20 cellular contexts compared by ENCODE assay signal in genomic region chr1:233714631-233715217, GRCh38.
DNase-seq lines count a peak whose midpoint lies in the region; ATAC-seq and TF ChIP-seq lines count a peak whose summit lies in the region.
"Had no signal": no experiment of that assay in that cellular context is flagged by ENCODE, and none has a peak within 500 bp of the region (broad histone marks: within the 10 kb centered on the region; RNA-seq: fewer than 3 reads in every experiment).

No MANE protein-coding gene starts in this region.

- H3K4me3 ChIP-seq in mucosa of descending colon = no peak overlapping the region
- H3K4me3 ChIP-seq: GM23248, prostate gland, skin epidermis, suprapubic skin had no signal

- no peaks in the 10 kb centered on the region for H3K9me3 ChIP-seq in mucosa of descending colon
- H3K9me3 ChIP-seq: prostate gland, suprapubic skin had no signal

- H3K4me3 Mint-ChIP-seq in stimulated activated effector memory CD8-positive, alpha-beta T cell treated with anti-CD3 and anti-CD28 coated beads, Interleukin-12 subunit alpha, Interleukin-12 subunit beta, amount 100 ng/mL, for 72 hours = no peak overlapping the region
- H3K4me3 Mint-ChIP-seq: B cell, T-cell had no signal

- ATAC-seq in GM21786 (IDR thresholded peaks at IDR 0.05; ENCODE audit: unreplicated experiment) (peak; percentile 50), mucosa of descending colon (peak; percentile 33)
- ATAC-seq in stimulated activated effector memory CD8-positive, alpha-beta T cell treated with anti-CD3 and anti-CD28 coated beads, Interleukin-12 subunit alpha, Interleukin-12 subunit beta, amount 100 ng/mL, for 72 hours = no peak
- ATAC-seq: T-cell had no signal

- no peaks in the 10 kb centered on the region for H3K4me1 Mint-ChIP-seq in stimulated activated effector memory CD8-positive, alpha-beta T cell treated with anti-CD3 and anti-CD28 coated beads, Interleukin-12 subunit alpha, Interleukin-12 subunit beta, amount 100 ng/mL, for 72 hours
- H3K4me1 Mint-ChIP-seq: B cell, T-cell had no signal

- H3K4me1 ChIP-seq in mucosa of descending colon (ENCODE audit: low read depth) = peaks cover 3% of the 10 kb centered on the region
- H3K4me1 ChIP-seq: prostate gland, suprapubic skin had no signal

- no peak for TF ChIP-seq CTCF in mucosa of descending colon (IDR thresholded peaks at IDR 0.05)

- H3K36me3 ChIP-seq in mucosa of descending colon (ENCODE audit: low read depth) = no peaks in the 10 kb centered on the region
- H3K36me3 ChIP-seq: prostate gland, suprapubic skin had no signal

- H3K36me3 Mint-ChIP-seq in stimulated activated effector memory CD8-positive, alpha-beta T cell treated with anti-CD3 and anti-CD28 coated beads, Interleukin-12 subunit alpha, Interleukin-12 subunit beta, amount 100 ng/mL, for 72 hours = no peaks in the 10 kb centered on the region
- H3K36me3 Mint-ChIP-seq: T-cell had no signal

- DNase-seq in NCI-H2081 (lab: John Stamatoyannopoulos, UW) = peak; percentile 73 to 93
- DNase-seq in SHP77 treated with DMSO at 0.1 percent for 48 hours (lab: John Stamatoyannopoulos, UW) = peak; percentile 54
- peak in 1 of 3 donors; percentile 9 for DNase-seq in mucosa of descending colon
- DNase-seq in GM19240 (ENCODE audit: insufficient read length, low spot score) = no peak
- no peak for DNase-seq in SIG-M5 treated with dmso at 0.1 percent for 504 hours (lab: John Stamatoyannopoulos, UW; ENCODE audit: unreplicated experiment)
- DNase-seq in stimulated activated effector memory CD8-positive, alpha-beta T cell treated with anti-CD3 and anti-CD28 coated beads, Interleukin-12 subunit alpha, Interleukin-12 subunit beta, amount 100 ng/mL, for 72 hours (ENCODE audit: low spot score in 2 of 2) = no peak
- DNase-seq: activated CD4-positive, alpha-beta T cell treated with anti-CD3 and anti-CD28 coated beads, Interleukin-2, amount 50 U/mL, for 1 hour; activated naive CD4-positive, alpha-beta T cell treated with Interleukin-2 at 50 U/mL for 16 hours; activated T-cell treated with anti-CD3 and anti-CD28 coated beads for 4 hours; anterior cingulate cortex; GM23248; hippocampal formation; kidney; stimulated activated CD8-positive, alpha-beta memory T cell treated with anti-CD3 and anti-CD28 coated beads, Interleukin-4, amount 100 ng/mL, for 48 hours; T-cell had no signal

- H3K27ac Mint-ChIP-seq in stimulated activated effector memory CD8-positive, alpha-beta T cell treated with anti-CD3 and anti-CD28 coated beads, Interleukin-12 subunit alpha, Interleukin-12 subunit beta, amount 100 ng/mL, for 72 hours = no peak overlapping the region
- H3K27ac Mint-ChIP-seq: B cell, T-cell had no signal

- no peaks in the 10 kb centered on the region for H3K9me3 Mint-ChIP-seq in stimulated activated effector memory CD8-positive, alpha-beta T cell treated with anti-CD3 and anti-CD28 coated beads, Interleukin-12 subunit alpha, Interleukin-12 subunit beta, amount 100 ng/mL, for 72 hours

- intact Hi-C loops in mucosa of descending colon (cut with DNase I, micrococcal nuclease) = no loop called here

Comparison
In these comparisons a context has a peak if more than half of its experiments do, and no peak if none do; other contexts are left out.
1. DNase-seq: peak in NCI-H2081 (2 of 2) and SHP77 treated with DMSO at 0.1 percent for 48 hours (single experiment); none in GM19240 (single experiment), SIG-M5 treated with dmso at 0.1 percent for 504 hours (single experiment) and stimulated activated effector memory CD8-positive, alpha-beta T cell treated with anti-CD3 and anti-CD28 coated beads, Interleukin-12 subunit alpha, Interleukin-12 subunit beta, amount 100 ng/mL, for 72 hours (0 of 2).